Comparison of ENCODE assay signal across 9 cellular contexts in the genomic region with DNA sequence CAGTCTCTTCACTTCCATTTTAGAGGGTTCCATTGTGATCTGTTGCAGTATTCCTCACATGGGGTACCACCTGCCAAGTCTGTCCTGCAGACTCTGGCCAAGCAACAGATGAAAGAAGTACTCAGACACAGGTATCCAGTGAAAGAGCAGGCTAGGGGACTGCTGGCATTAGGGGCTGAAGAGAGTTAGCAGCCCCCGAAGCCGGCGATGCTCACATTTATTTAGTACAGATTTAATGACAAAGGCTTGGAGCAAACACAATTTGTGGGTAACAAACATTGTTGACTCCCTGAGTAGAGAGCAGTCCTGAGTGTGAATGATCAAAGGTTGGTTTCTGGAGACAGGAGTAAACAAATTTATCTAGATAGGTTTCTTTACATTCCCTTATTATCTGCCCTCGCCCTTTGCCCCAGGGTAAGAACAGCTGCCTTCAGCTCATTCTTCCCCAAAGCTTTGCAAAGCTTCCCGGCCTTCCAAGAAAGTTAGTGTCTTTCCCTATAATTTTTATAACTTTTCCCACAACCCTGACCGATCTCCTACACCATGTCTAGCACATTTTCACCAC.
"Had no signal": no experiment of that assay in that cellular context is flagged by ENCODE, and none has a peak within 500 bp of the region (broad histone marks: within the 10 kb centered on the region; RNA-seq: fewer than 3 reads in every experiment).

No MANE protein-coding gene starts in this region.

- H3K27me3 Mint-ChIP-seq: IgD-negative memory B cell had no signal

- DNase-seq: H9, HCEC 1CT, KBM-7 had no signal

- H3K27ac ChIP-seq: HL-60 had no signal

- H3K27ac Mint-ChIP-seq: GM23338, H9 had no signal

- H3K4me3 ChIP-seq: GM23338 had no signal

- FAIRE-seq: H1, H54, HTR-8/SVneo had no signal

- H3K4me3 Mint-ChIP-seq: GM23338, H9, IgD-negative memory B cell had no signal

- H3K4me1 Mint-ChIP-seq: IgD-negative memory B cell had no signal

- ATAC-seq: GM23338 had no signal
